Comparison of ENCODE assay signal across 8 cellular contexts in genomic region chr1:165376041-165376810, GRCh38. TPM values are rescaled to one million over a fixed set of nuclear protein-coding genes. Genes with fewer than 3 reads are reported as not detected.
A peak's percentile ranks its signal among the peaks of the same experiment; 100 is the strongest.
DNase-seq lines count a peak whose midpoint lies in the region; ATAC-seq, FAIRE-seq and TF ChIP-seq lines count a peak whose summit lies in the region.

No MANE protein-coding gene starts in this region.

- peaks cover 7% of the 10 kb centered on the region for H3K4me1 Mint-ChIP-seq in activated T-helper 17 cell treated with anti-CD3 and anti-CD28 coated beads, Interleukin-2, amount 50 U/mL, for 72 hours
- H3K4me1 Mint-ChIP-seq in natural killer cell: peaks cover 12% of the 10 kb centered on the region in 2 donors

- POLR2A ChIA-PET in A549 (lab: Yijun Ruan, JAX): no interaction called here

- peak; percentile 38 to 57; a peak in 3 of 6 replicates for ATAC-seq in A549
- ATAC-seq in GM18868 (IDR thresholded peaks at IDR 0.05; ENCODE audit: unreplicated experiment): peak; percentile 68
- peak; percentile 83 for ATAC-seq in activated T-helper 17 cell treated with anti-CD3 and anti-CD28 coated beads, Interleukin-2, amount 50 U/mL, for 72 hours (replicated peaks)
- peak; percentile 36 to 67 (median 41) for ATAC-seq in natural killer cell
- ATAC-seq in upper lobe of left lung (ENCODE audit: low FRiP score in 2 of 2): peak; percentile 86 to 92

- no peaks in the 10 kb centered on the region for H3K9me3 Mint-ChIP-seq in activated T-helper 17 cell treated with anti-CD3 and anti-CD28 coated beads, Interleukin-2, amount 50 U/mL, for 72 hours
- H3K9me3 Mint-ChIP-seq in natural killer cell: no peaks in the 10 kb centered on the region

- H3K36me3 ChIP-seq in upper lobe of left lung: no peaks in the 10 kb centered on the region

- DNase-seq in A549 (ENCODE audit: low read depth in 1 of 2, low spot score in 1 of 2) (no peak), NCI-H1105 (lab: John Stamatoyannopoulos, UW) (peak; percentile 27), fibroblast of villous mesenchyme (ENCODE audit: low read depth) (peak; percentile 30), natural killer cell (no peak), upper lobe of left lung (peak; percentile 61 to 88), NCI-H2081 (lab: John Stamatoyannopoulos, UW) (no peak)

- no peak for FAIRE-seq in A549 (lab: Jason Lieb, UNC)

- H3K27ac ChIP-seq in A549: no peak overlapping the region
- peak overlapping the region; percentile 54 to 81 (median 75) for H3K27ac ChIP-seq in upper lobe of left lung

- TF ChIP-seq EP300 in A549 (IDR thresholded peaks at IDR 0.05): no peak
- TF ChIP-seq EP300 in upper lobe of left lung (IDR thresholded peaks at IDR 0.05): no peak

- no peaks in the 10 kb centered on the region for H3K36me3 Mint-ChIP-seq in activated T-helper 17 cell treated with anti-CD3 and anti-CD28 coated beads, Interleukin-2, amount 50 U/mL, for 72 hours (ENCODE audit: low read depth)
- no peaks in the 10 kb centered on the region for H3K36me3 Mint-ChIP-seq in natural killer cell

- CTCF ChIA-PET in A549 (lab: Yijun Ruan, JAX): interaction anchor here (2.7 to 3.9 kb wide), 3 partner anchors 9 to 262 kb away, joined by 10 to 19 read pairs (median 16); no protein-coding TSS in a partner anchor

- peaks cover 50% of the 10 kb centered on the region for H3K27me3 Mint-ChIP-seq in activated T-helper 17 cell treated with anti-CD3 and anti-CD28 coated beads, Interleukin-2, amount 50 U/mL, for 72 hours
- peaks cover 35 to 75% of the 10 kb centered on the region in 2 donors for H3K27me3 Mint-ChIP-seq in natural killer cell (ENCODE audit: low read depth in 2 of 2)

- H3K4me1 ChIP-seq in A549 (no peaks in the 10 kb centered on the region), upper lobe of left lung (peaks cover 11 to 23% (median 14%) of the 10 kb centered on the region in 4 donors)

- intact Hi-C loops in natural killer cell (cut with micrococcal nuclease): no loop called here

- TF ChIP-seq POLR2A in A549 (IDR thresholded peaks at IDR 0.05; ENCODE audit: low read length) (no peak), upper lobe of left lung (IDR thresholded peaks at IDR 0.05) (no peak)

- peak overlapping the region; percentile 77 for H3K4me3 Mint-ChIP-seq in activated T-helper 17 cell treated with anti-CD3 and anti-CD28 coated beads, Interleukin-2, amount 50 U/mL, for 72 hours
- peak overlapping the region; percentile 54 for H3K4me3 Mint-ChIP-seq in natural killer cell

- TF ChIP-seq RAD21 in A549 (conservative IDR thresholded peaks at IDR 0.05 in 1 of 2, IDR thresholded peaks at IDR 0.05 in 1 of 2): no peak

- H3K27me3 ChIP-seq in upper lobe of left lung: peaks cover 0 to 2% (median 0%) of the 10 kb centered on the region in 4 donors

- peak overlapping the region; percentile 32; the same call in 2 of the 3 replicates for H3K4me2 ChIP-seq in A549

- no peak overlapping the region for H3K27ac Mint-ChIP-seq in activated T-helper 17 cell treated with anti-CD3 and anti-CD28 coated beads, Interleukin-2, amount 50 U/mL, for 72 hours
- H3K27ac Mint-ChIP-seq in natural killer cell: no peak overlapping the region

- H3K4me3 ChIP-seq in A549 (no peak overlapping the region), fibroblast of villous mesenchyme (ENCODE audit: low read depth, low read length) (peak overlapping the region; percentile 14), upper lobe of left lung (peak overlapping the region in 3 of 4 donors; percentile 34 to 47 (median 45))

- H3K9me3 ChIP-seq in A549: no peaks in the 10 kb centered on the region
- no peaks in the 10 kb centered on the region for H3K9me3 ChIP-seq in upper lobe of left lung

- 53% methylated on average over 37 of the region's 46 CpGs for WGBS in A549 (ENCODE audit: missing lambda C conversion rate)
- WGBS in upper lobe of left lung, 2 donors: 0 to 1% methylated on average over 36 to 44 of the region's 46 CpGs

- TF ChIP-seq CTCF in A549 (IDR thresholded peaks at IDR 0.05) (no peak), fibroblast of villous mesenchyme (IDR thresholded peaks at IDR 0.05; ENCODE audit: insufficient read depth, low read depth, low read length) (no peak), natural killer cell (IDR thresholded peaks at IDR 0.05) (no peak), upper lobe of left lung (IDR thresholded peaks at IDR 0.05) (no peak)

TF ChIP-seq in A549, 52 proteins besides CTCF, POLR2A, EP300 and RAD21:
- TF ChIP-seq JUNB (IDR thresholded peaks at IDR 0.05) (no peak), RCOR1 (IDR thresholded peaks at IDR 0.05; ENCODE audit: low read depth, low read length) (no peak), NR3C1 (IDR thresholded peaks at IDR 0.05) (no peak), CBX2 (IDR thresholded peaks at IDR 0.05; ENCODE audit: borderline replicate concordance, low read depth) (no peak)

RNA-seq across cellular contexts. Expression of gene LMX1A, which starts 19.7 kb away (rescaled TPM):
- polyA plus RNA-seq in A549 (2011; rRNA removed) (not detected in 2 replicates), A549 (2017; fragmentation: RNase III; extraction: RNeasy Plus Mini Kit Qiagen cat#74134 plus additional on column Dnase treatment) (not detected in 3 replicates)
- not detected in 2 replicates for polyA plus RNA-seq in A549 (2012; cell fraction: cytosol; rRNA removed)
- polyA plus RNA-seq in A549 (2012; cell fraction: nucleus; rRNA removed): not detected in 2 replicates
- not detected in 2 replicates for polyA minus RNA-seq in A549 (2011; rRNA and poly(A)+ RNA removed)
- total RNA-seq in activated T-helper 17 cell treated with anti-CD3 and anti-CD28 coated beads, Interleukin-2, amount 50 U/mL, for 72 hours: not detected
- total RNA-seq in fibroblast of villous mesenchyme (not detected in 2 replicates), natural killer cell (not detected), upper lobe of left lung (under 1 TPM in 2 of 6 donors, not detected in 4; 0.33 to 0.67 TPM)

Comparison
In these comparisons a context has a peak if more than half of its experiments do, and no peak if none do; other contexts are left out.
1. DNase-seq: peak in NCI-H1105 (single experiment), fibroblast of villous mesenchyme (single experiment) and upper lobe of left lung (2 of 2); none in A549 (0 of 2), natural killer cell (single experiment) and NCI-H2081 (0 of 2).
2. H3K27ac ChIP-seq: peak in upper lobe of left lung (4 of 4); none in A549 (0 of 2).
3. Peak in every context shown above with its lines, with median percentiles within 50 percentile points of each other: ATAC-seq.